Comparison of ENCODE assay signal across 8 cellular contexts in the genomic region with DNA sequence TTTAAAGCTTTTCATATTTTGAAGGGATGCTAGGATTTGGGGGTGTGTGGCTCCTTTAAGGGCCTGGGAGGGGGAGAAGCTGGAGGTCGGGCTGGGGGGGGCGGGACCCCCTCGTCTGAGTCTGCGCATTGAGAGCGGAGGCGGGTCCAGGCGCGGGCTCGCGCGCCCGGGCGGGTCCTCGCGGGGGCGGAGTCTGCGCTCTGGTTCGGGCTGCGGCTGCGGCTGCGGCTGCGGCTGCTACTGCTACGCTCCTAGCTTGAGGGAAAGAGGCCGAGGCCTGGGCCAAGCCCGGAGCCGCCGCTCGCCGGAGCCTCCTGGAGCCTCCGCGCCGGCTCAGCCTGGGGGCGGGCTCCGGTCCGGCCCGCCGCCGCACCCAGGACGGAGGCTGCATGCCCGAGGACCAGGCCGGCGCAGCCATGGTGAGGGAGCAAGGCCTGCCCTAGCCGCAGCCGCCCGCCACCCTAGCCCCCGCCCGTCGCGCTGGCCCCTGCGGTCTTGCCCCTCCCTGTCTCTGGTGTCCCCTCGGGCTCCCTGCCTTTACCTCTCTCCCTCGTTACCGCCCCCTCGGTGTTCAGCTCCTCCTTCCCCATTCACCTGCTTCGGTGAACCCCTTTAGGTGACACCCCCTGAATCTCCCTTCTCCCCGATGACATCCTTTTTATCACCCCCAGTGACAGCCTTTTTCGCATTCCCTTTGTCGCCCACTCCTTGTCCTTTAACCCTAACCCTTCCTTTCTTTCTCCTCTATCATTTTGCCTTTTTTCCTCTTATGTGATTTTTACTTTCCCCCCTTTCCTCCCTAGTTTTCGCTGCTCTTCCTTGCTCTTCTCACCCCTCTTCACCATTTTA. TPM values are rescaled to one million over a fixed set of nuclear protein-coding genes. Genes with fewer than 3 reads are reported as not detected.
A peak's percentile ranks its signal among the peaks of the same experiment; 100 is the strongest.
DNase-seq lines count a peak whose midpoint lies in the region; ATAC-seq and TF ChIP-seq lines count a peak whose summit lies in the region.

Gene ZYG11B (plus strand): TSS at position 189 of the 849 bp plus-strand sequence. CDS start 201 bp downstream, at position 390.

- H3K27ac Mint-ChIP-seq in activated naive CD8-positive, alpha-beta T cell treated with anti-CD3 and anti-CD28 coated beads, Interleukin-2, amount 10 ng/mL, durations not matched to agents 7 days and 5 days = peak within 1 kb of the TSS; percentile 91

- no peaks in the 10 kb centered on the region for H3K36me3 Mint-ChIP-seq in activated naive CD8-positive, alpha-beta T cell treated with anti-CD3 and anti-CD28 coated beads, Interleukin-2, amount 10 ng/mL, durations not matched to agents 7 days and 5 days

- H3K4me3 Mint-ChIP-seq in activated naive CD8-positive, alpha-beta T cell treated with anti-CD3 and anti-CD28 coated beads, Interleukin-2, amount 10 ng/mL, durations not matched to agents 7 days and 5 days = peak within 1 kb of the TSS; percentile 93

- no peaks in the 10 kb centered on the region for H3K36me3 ChIP-seq in SU-DHL-6 (ENCODE audit: low read length)
- H3K36me3 ChIP-seq in parathyroid adenoma (ENCODE audit: control insufficient read depth, insufficient read depth, low read length) = no peaks in the 10 kb centered on the region
- no peaks in the 10 kb centered on the region for H3K36me3 ChIP-seq in tibial artery

- DNase-seq in GM12865 (ENCODE audit: low read depth) (peak; percentile 92), NCI-H1417 (lab: John Stamatoyannopoulos, UW) (peak; percentile 89 to 91 (median 90)), Right ventricle myocardium inferior (ENCODE audit: missing footprints) (peak; percentile 95), tibial artery (peak; percentile 84 to 94)
- peak; percentile 97 for DNase-seq in activated naive CD8-positive, alpha-beta T cell treated with anti-CD3 and anti-CD28 coated beads, Interleukin-2, amount 10 ng/mL, durations not matched to agents 7 days and 5 days

- intact Hi-C loops in Right ventricle myocardium inferior (cut with DNase I) = no loop called here
- intact Hi-C loops in tibial artery (cut with DNase I; ENCODE audit: low total_unique reads) = loop anchor here (2.0 to 10.0 kb wide), 2 partner anchors 24 to 458 kb away; no protein-coding TSS in a partner anchor

- peaks cover 5% of the 10 kb centered on the region for H3K27me3 Mint-ChIP-seq in activated naive CD8-positive, alpha-beta T cell treated with anti-CD3 and anti-CD28 coated beads, Interleukin-2, amount 10 ng/mL, durations not matched to agents 7 days and 5 days

- H3K27me3 ChIP-seq in SU-DHL-6 (ENCODE audit: low read length) (no peaks in the 10 kb centered on the region), parathyroid adenoma (ENCODE audit: control insufficient read depth, insufficient read depth, low read length) (no peaks in the 10 kb centered on the region), tibial artery (no peaks in the 10 kb centered on the region)

- H3K27ac ChIP-seq in SU-DHL-6 (ENCODE audit: low read depth, low read length) (peak within 1 kb of the TSS; percentile 30; the same call in 1 of the 2 replicates), parathyroid adenoma (peak within 1 kb of the TSS; percentile 39), tibial artery (peak within 1 kb of the TSS; percentile 76 to 87)

- POLR2A ChIA-PET in activated naive CD8-positive, alpha-beta T cell treated with anti-CD3 and anti-CD28 coated beads, Interleukin-2, amount 10 ng/mL, durations not matched to agents 7 days and 5 days (lab: Charles Lee) = interaction anchor here (0.6 to 2.7 kb wide), 5 partner anchors 16 to 434 kb away, joined by 3 to 16 read pairs (median 4); no protein-coding TSS in a partner anchor

- peaks cover 24% of the 10 kb centered on the region for H3K4me1 Mint-ChIP-seq in activated naive CD8-positive, alpha-beta T cell treated with anti-CD3 and anti-CD28 coated beads, Interleukin-2, amount 10 ng/mL, durations not matched to agents 7 days and 5 days

- H3K4me3 ChIP-seq in GM12865 (ENCODE audit: low read depth, low read length) (peak within 1 kb of the TSS; percentile 96), SU-DHL-6 (ENCODE audit: insufficient read depth, low read length, poor library complexity, severe bottlenecking) (peak within 1 kb of the TSS; percentile 68), parathyroid adenoma (ENCODE audit: low read depth, low read length) (peak within 1 kb of the TSS; percentile 73), tibial artery (peak within 1 kb of the TSS; percentile 61 to 88)

- peak within 1 kb of the TSS; percentile 74 for H3K9ac ChIP-seq in SU-DHL-6 (ENCODE audit: low read length)
- H3K9ac ChIP-seq in parathyroid adenoma = peak within 1 kb of the TSS; percentile 28

- no peaks in the 10 kb centered on the region for H3K9me2 ChIP-seq in SU-DHL-6 (replicated peaks; ENCODE audit: insufficient read depth, low read length)

- H3K79me2 ChIP-seq in SU-DHL-6 (ENCODE audit: insufficient read depth, low read length) (peaks cover 4% of the 10 kb centered on the region; the same call in 1 of the 2 replicates), parathyroid adenoma (peaks cover 23% of the 10 kb centered on the region)

- H4K20me1 ChIP-seq in SU-DHL-6 (ENCODE audit: low read depth, low read length) = no peaks in the 10 kb centered on the region

- no peaks in the 10 kb centered on the region; the same call in 1 of the 2 replicates for H3F3A ChIP-seq in SU-DHL-6 (ENCODE audit: insufficient read depth)

- ATAC-seq in HG02759 (IDR thresholded peaks at IDR 0.05; ENCODE audit: unreplicated experiment) (peak; percentile 97), Right ventricle myocardium inferior (peak; percentile 97)
- peak; percentile 88 for ATAC-seq in activated naive CD8-positive, alpha-beta T cell treated with anti-CD3 and anti-CD28 coated beads, Interleukin-2, amount 10 ng/mL, durations not matched to agents 7 days and 5 days (ENCODE audit: low read depth)

- TF ChIP-seq CTCF in GM12865 (IDR thresholded peaks at IDR 0.05; ENCODE audit: insufficient read depth, low read depth, low read length, missing control alignments) (no peak), SU-DHL-6 (IDR thresholded peaks at IDR 0.05; ENCODE audit: insufficient read depth, low read length, poor library complexity, severe bottlenecking) (no peak), parathyroid adenoma (IDR thresholded peaks at IDR 0.05) (no peak), tibial artery (IDR thresholded peaks at IDR 0.05) (no peak)

- H3K4me2 ChIP-seq in SU-DHL-6 (ENCODE audit: low read depth, low read length, poor library complexity, severe bottlenecking) (peak within 1 kb of the TSS; percentile 100), parathyroid adenoma (ENCODE audit: low read length) (peak within 1 kb of the TSS; percentile 93)

- peaks cover 2% of the 10 kb centered on the region for H3K4me1 ChIP-seq in parathyroid adenoma
- peaks cover 0 to 26% (median 16%) of the 10 kb centered on the region in 4 donors for H3K4me1 ChIP-seq in tibial artery

- H3K9me3 ChIP-seq in SU-DHL-6 (ENCODE audit: insufficient read depth, low read length) (no peaks in the 10 kb centered on the region), parathyroid adenoma (ENCODE audit: control insufficient read depth, low read length) (no peaks in the 10 kb centered on the region), tibial artery (no peaks in the 10 kb centered on the region)

- H3K9me3 Mint-ChIP-seq in activated naive CD8-positive, alpha-beta T cell treated with anti-CD3 and anti-CD28 coated beads, Interleukin-2, amount 10 ng/mL, durations not matched to agents 7 days and 5 days = no peaks in the 10 kb centered on the region

- peak within 1 kb of the TSS; percentile 100 for H2AFZ ChIP-seq in SU-DHL-6 (ENCODE audit: low read depth, low read length, severe bottlenecking)
- H2AFZ ChIP-seq in parathyroid adenoma = peak within 1 kb of the TSS; percentile 83

RNA-seq across cellular contexts. Expression of gene ZYG11B, which starts in this region (rescaled TPM):
- total RNA-seq in activated naive CD8-positive, alpha-beta T cell treated with anti-CD3 and anti-CD28 coated beads, Interleukin-2, amount 10 ng/mL, durations not matched to agents 7 days and 5 days = 10 to 100 TPM; 13.7 to 13.8 TPM
- 74.0 TPM for total RNA-seq in Right ventricle myocardium inferior

Comparison
In these comparisons a context has a peak if more than half of its experiments do, and no peak if none do; other contexts are left out.
1. Peak in every context shown above with its lines: DNase-seq, ATAC-seq, H3K4me3 ChIP-seq and H3K27ac ChIP-seq.
2. H3K27ac ChIP-seq: peak in every context shown above with its lines; median percentile 82 in tibial artery; 39 in parathyroid adenoma; 30 in SU-DHL-6.